Comparison of ENCODE assay signal across 12 cellular contexts in genomic region chr4:76977731-76978350, GRCh38. TPM values are rescaled to one million over a fixed set of nuclear protein-coding genes. Genes with fewer than 3 reads are reported as not detected.
DNase-seq lines count a peak whose midpoint lies in the region; ATAC-seq and TF ChIP-seq lines count a peak whose summit lies in the region.
"Had no signal": no experiment of that assay in that cellular context is flagged by ENCODE, and none has a peak within 500 bp of the region (broad histone marks: within the 10 kb centered on the region; RNA-seq: fewer than 3 reads in every experiment).

No MANE protein-coding gene starts in this region.

- no peaks in the 10 kb centered on the region for H3K9me3 ChIP-seq in tibial nerve
- H3K9me3 ChIP-seq in neuronal stem cell (replicated peaks in 1 of 2; ENCODE audit: control insufficient read depth in 2 of 2, insufficient read depth in 1 of 2, low read depth in 1 of 2, low read length in 2 of 2) = peaks cover 0 to 6% of the 10 kb centered on the region in 2 donors
- H3K9me3 ChIP-seq: Caco-2 had no signal

- H2AFZ ChIP-seq in neuronal stem cell (ENCODE audit: low read length) = no peak overlapping the region

- H3K27ac ChIP-seq in tibial nerve (no peak overlapping the region), neuronal stem cell (replicated peaks; ENCODE audit: low read length) (no peak overlapping the region)

- no peak overlapping the region for H3K4me2 ChIP-seq in neuronal stem cell (ENCODE audit: insufficient read depth, low read length, poor library complexity, severe bottlenecking)

- 60 to 71% methylated on average over 3 of the region's 3 CpGs for WGBS in tibial nerve, 2 donors
- WGBS in neuronal stem cell (ENCODE audit: extremely low coverage in 2 of 2, insufficient read length in 2 of 2, insufficient replicate concordance in 1 of 2), 2 donors = no CpG with 5 or more reads among the region's 3 CpGs

- no peak overlapping the region for H3K18ac ChIP-seq in neuronal stem cell (ENCODE audit: low read length)

- no peak overlapping the region for H3K14ac ChIP-seq in neuronal stem cell (ENCODE audit: low read length)

- ATAC-seq in HG02973 (IDR thresholded peaks at IDR 0.05; ENCODE audit: unreplicated experiment) = no peak
- ATAC-seq in HG03354 (IDR thresholded peaks at IDR 0.05; ENCODE audit: poor library complexity, severe bottlenecking, unreplicated experiment) = no peak

- no peak for TF ChIP-seq POLR2A in tibial nerve (IDR thresholded peaks at IDR 0.05)

- no peak for TF ChIP-seq EP300 in tibial nerve (IDR thresholded peaks at IDR 0.05)

- no peak overlapping the region for H4K91ac ChIP-seq in neuronal stem cell (ENCODE audit: low read depth, low read length, poor library complexity)

- H2BK15ac ChIP-seq in neuronal stem cell (ENCODE audit: low read length) = no peak overlapping the region

- no peak overlapping the region for H3K4ac ChIP-seq in neuronal stem cell (ENCODE audit: low read length)

- no peak overlapping the region for H2BK5ac ChIP-seq in neuronal stem cell (ENCODE audit: low read length)

- peaks cover 4% of the 10 kb centered on the region for H3K79me1 ChIP-seq in neuronal stem cell (ENCODE audit: low read depth, low read length)

- H4K8ac ChIP-seq in neuronal stem cell (ENCODE audit: low read depth, low read length) = no peak overlapping the region

- H3K4me1 ChIP-seq in tibial nerve (peaks cover 0 to 46% (median 12%) of the 10 kb centered on the region in 4 donors), neuronal stem cell (ENCODE audit: control insufficient read depth in 2 of 2, insufficient read depth in 1 of 2, low read depth in 1 of 2, low read length in 2 of 2) (peaks cover 8 to 9% of the 10 kb centered on the region in 2 donors)

- TF ChIP-seq CTCF in AG10803 (conservative IDR thresholded peaks at IDR 0.05; ENCODE audit: low read length) (no peak), astrocyte of the cerebellum (IDR thresholded peaks at IDR 0.05; ENCODE audit: low read depth, low read length, missing control alignments) (no peak), tibial nerve (IDR thresholded peaks at IDR 0.05) (no peak)

- H3K4me3 ChIP-seq in AG10803 (ENCODE audit: low read length) (no peak overlapping the region), astrocyte of the cerebellum (ENCODE audit: low read depth, low read length) (no peak overlapping the region), tibial nerve (no peak overlapping the region), neuronal stem cell (ENCODE audit: low read length in 2 of 2) (no peak overlapping the region)

- no peak overlapping the region for H3K9ac ChIP-seq in neuronal stem cell (ENCODE audit: low read depth, low read length, poor library complexity)

- in situ Hi-C loops in astrocyte of the cerebellum (cut with HindIII; ENCODE audit: low sequenced_read_pairs) = no loop called here

- no peaks in the 10 kb centered on the region for H3K27me3 ChIP-seq in tibial nerve
- no peaks in the 10 kb centered on the region for H3K27me3 ChIP-seq in neuronal stem cell (ENCODE audit: control insufficient read depth in 3 of 3, insufficient read depth in 3 of 3, low read depth in 1 of 3, low read length in 3 of 3)

- H2BK12ac ChIP-seq in neuronal stem cell (ENCODE audit: low read length) = no peak overlapping the region

- peak; percentile 85 for DNase-seq in AG10803 (ENCODE audit: low read depth)
- DNase-seq in LHCN-M2 (ENCODE audit: low read depth) = peak; percentile 89
- peak; percentile 65 for DNase-seq in astrocyte of the cerebellum (ENCODE audit: low read depth)
- peak; percentile 65 for DNase-seq in kidney glomerular epithelial cell (lab: John Stamatoyannopoulos, UW)
- DNase-seq in tibial nerve (ENCODE audit: low spot score in 2 of 2) = no peak
- DNase-seq in neuronal stem cell (ENCODE audit: low spot score) = no peak
- DNase-seq: activated CD8-positive, alpha-beta memory T cell treated with anti-CD3 and anti-CD28 coated beads, Interleukin-2, amount 50 U/mL, for 4 hours; Caco-2; immature natural killer cell; NCI-H2029 had no signal

- H2BK120ac ChIP-seq in neuronal stem cell (ENCODE audit: low read depth, low read length) = no peak overlapping the region

- no peak overlapping the region for H2AK5ac ChIP-seq in neuronal stem cell (ENCODE audit: low read depth, low read length)

- H3K23ac ChIP-seq in neuronal stem cell (ENCODE audit: low read depth, low read length, poor library complexity) = no peak overlapping the region

- H3K36me3 ChIP-seq in tibial nerve = no peaks in the 10 kb centered on the region
- H3K36me3 ChIP-seq in neuronal stem cell (replicated peaks in 1 of 2; ENCODE audit: control insufficient read depth in 2 of 2, insufficient read depth in 2 of 2, low read length in 2 of 2) = peaks cover 1 to 27% of the 10 kb centered on the region in 2 donors

RNA-seq across cellular contexts. Expression of gene SEPTIN11, which starts 28.3 kb away (rescaled TPM):
- total RNA-seq in LHCN-M2 (2014; rRNA removed) = 188 and 202 TPM in 2 replicates
- 173 TPM for polyA plus RNA-seq in LHCN-M2 (2012)
- total RNA-seq in tibial nerve = 100 to 1,000 TPM; 111 to 205 (median 176) TPM
- polyA plus RNA-seq in neuronal stem cell (2013, experiment 1 of 2) = 204 TPM
- polyA plus RNA-seq in neuronal stem cell (2013, experiment 2 of 2) = 218 TPM

Comparison
In these comparisons a context has a peak if more than half of its experiments do, and no peak if none do; other contexts are left out.
1. DNase-seq: peak in AG10803 (single experiment), LHCN-M2 (single experiment), astrocyte of the cerebellum (single experiment) and kidney glomerular epithelial cell (single experiment); none in tibial nerve (0 of 2) and neuronal stem cell (single experiment).